16 cellular contexts compared by ENCODE assay signal in genomic region chr12:104718581-104718980, GRCh38.
DNase-seq lines count a peak whose midpoint lies in the region; ATAC-seq and TF ChIP-seq lines count a peak whose summit lies in the region.
"Had no signal": no experiment of that assay in that cellular context is flagged by ENCODE, and none has a peak within 500 bp of the region (broad histone marks: within the 10 kb centered on the region; RNA-seq: fewer than 3 reads in every experiment).

No MANE protein-coding gene starts in this region.

- in situ Hi-C loops in astrocyte of the cerebellum (cut with HindIII; ENCODE audit: low sequenced_read_pairs) (no loop called here), gastrocnemius medialis (cut with MboI; ENCODE audit: low sequenced_read_pairs in 4 of 4) (no loop called here)

- H3K27me3 Mint-ChIP-seq in nephron (ENCODE audit: low read depth) = peaks cover 26% of the 10 kb centered on the region
- H3K27me3 Mint-ChIP-seq: progenitor cell of endocrine pancreas had no signal

- peak; percentile 43 for DNase-seq in DMS 273 (lab: John Stamatoyannopoulos, UW; ENCODE audit: unreplicated experiment)
- no peak for DNase-seq in DMS 273 treated with DMSO at 0.1 percent for 48 hours (lab: John Stamatoyannopoulos, UW)
- peak; percentile 3 for DNase-seq in LNCaP clone FGC (ENCODE audit: low read depth)
- DNase-seq in astrocyte of the cerebellum (ENCODE audit: low read depth) = peak; percentile 53
- no peak for DNase-seq in gastrocnemius medialis
- DNase-seq in activated T-cell treated with anti-CD3 and anti-CD28 coated beads for 4 hours = no peak
- DNase-seq: effector CD4-positive, alpha-beta T cell; mammary epithelial cell; MG63; PC-3; stimulated activated CD4-positive, alpha-beta T cell treated with anti-CD3 and anti-CD28 coated beads, Interleukin-4, amount 100 ng/mL, for 1 hour; T-helper 9 cell had no signal

- H3K9me3 ChIP-seq in gastrocnemius medialis = no peaks in the 10 kb centered on the region
- H3K9me3 ChIP-seq: MG63 had no signal

- no peaks in the 10 kb centered on the region for H3K4me1 ChIP-seq in gastrocnemius medialis

- no peaks in the 10 kb centered on the region for H3K36me3 ChIP-seq in gastrocnemius medialis
- H3K36me3 ChIP-seq: MG63 had no signal

- H3K4me3 Mint-ChIP-seq in nephron = peak overlapping the region in 1 of 3 experiments; percentile 14

- H3K4me3 ChIP-seq in LNCaP clone FGC (ENCODE audit: low read depth, low read length) (no peak overlapping the region), astrocyte of the cerebellum (ENCODE audit: low read depth, low read length) (no peak overlapping the region), gastrocnemius medialis (no peak overlapping the region)
- H3K4me3 ChIP-seq: MG63 had no signal

- no peak for TF ChIP-seq POLR2A in gastrocnemius medialis (IDR thresholded peaks at IDR 0.05)

- ATAC-seq in HG03108 (IDR thresholded peaks at IDR 0.05; ENCODE audit: unreplicated experiment) (no peak), gastrocnemius medialis (no peak)
- ATAC-seq: PC-3 had no signal

- no peaks in the 10 kb centered on the region for H3K9me3 Mint-ChIP-seq in nephron

- H3K4me1 Mint-ChIP-seq in nephron = peaks cover 76% of the 10 kb centered on the region

- H3K27ac ChIP-seq in gastrocnemius medialis = no peak overlapping the region
- H3K27ac ChIP-seq: 22Rv1 had no signal

- peak overlapping the region in 2 of 3 experiments; percentile 66 to 72 for H3K27ac Mint-ChIP-seq in nephron
- H3K27ac Mint-ChIP-seq: progenitor cell of endocrine pancreas had no signal

- H3K36me3 Mint-ChIP-seq in nephron (ENCODE audit: low read depth) = no peaks in the 10 kb centered on the region

- TF ChIP-seq CTCF in LNCaP clone FGC (IDR thresholded peaks at IDR 0.05; ENCODE audit: control insufficient read depth, extremely low read depth, insufficient read depth) (no peak), astrocyte of the cerebellum (IDR thresholded peaks at IDR 0.05; ENCODE audit: low read depth, low read length, missing control alignments) (no peak), nephron (IDR thresholded peaks at IDR 0.05; ENCODE audit: unreplicated experiment in 3 of 3) (no peak), gastrocnemius medialis (IDR thresholded peaks at IDR 0.05 in 4 of 5, conservative IDR thresholded peaks at IDR 0.05 in 1 of 5) (no peak)

- peaks cover 0 to 2% (median 0%) of the 10 kb centered on the region in 3 donors for H3K27me3 ChIP-seq in gastrocnemius medialis
- H3K27me3 ChIP-seq: MG63 had no signal

- intact Hi-C loops in gastrocnemius medialis (cut with DNase I; ENCODE audit: low total_unique reads) = no loop called here

Comparison
In these comparisons a context has a peak if more than half of its experiments do, and no peak if none do; other contexts are left out.
1. DNase-seq: peak in DMS 273 (single experiment), LNCaP clone FGC (single experiment) and astrocyte of the cerebellum (single experiment); none in DMS 273 treated with DMSO at 0.1 percent for 48 hours (single experiment), gastrocnemius medialis (0 of 2) and activated T-cell treated with anti-CD3 and anti-CD28 coated beads for 4 hours (single experiment).